13 cellular contexts compared by ENCODE assay signal in genomic region chr10:25522946-25523608, GRCh38.
DNase-seq lines count a peak whose midpoint lies in the region; ATAC-seq and TF ChIP-seq lines count a peak whose summit lies in the region.
"Had no signal": no experiment of that assay in that cellular context is flagged by ENCODE, and none has a peak within 500 bp of the region (broad histone marks: within the 10 kb centered on the region; RNA-seq: fewer than 3 reads in every experiment).

No MANE protein-coding gene starts in this region.

- DNase-seq in DMS 273 (lab: John Stamatoyannopoulos, UW; ENCODE audit: unreplicated experiment) (peak; percentile 0), DMS 273 treated with DMSO at 0.1 percent for 48 hours (lab: John Stamatoyannopoulos, UW) (no peak), OCI-M1 (lab: John Stamatoyannopoulos, UW) (peak; percentile 39), epithelial cell of esophagus (ENCODE audit: low read depth) (peak; percentile 70), renal cortical epithelial cell (ENCODE audit: low read depth) (peak; percentile 23), globus pallidus (ENCODE audit: low spot score) (no peak)
- DNase-seq in activated naive CD4-positive, alpha-beta T cell (lab: John Stamatoyannopoulos, UW): no peak
- DNase-seq: 8988T; NCI-H1048; NK-92 treated with Interleukin-12 subunit alpha and Interleukin-12 subunit beta, amount 100 ng/mL, for 24 hours; T1000 had no signal

- no peak for ATAC-seq in HG02981 (IDR thresholded peaks at IDR 0.05; ENCODE audit: unreplicated experiment)

- TF ChIP-seq CTCF in epithelial cell of esophagus (IDR thresholded peaks at IDR 0.05; ENCODE audit: insufficient read depth, low read depth, low read length, missing control alignments): peak; percentile 70

- H3K4me3 ChIP-seq in epithelial cell of esophagus (ENCODE audit: low read length): no peak overlapping the region
- H3K4me3 ChIP-seq: tibial nerve had no signal

Comparison
In these comparisons a context has a peak if more than half of its experiments do, and no peak if none do; other contexts are left out.
1. DNase-seq: peak in DMS 273 (single experiment), OCI-M1 (single experiment), epithelial cell of esophagus (single experiment) and renal cortical epithelial cell (single experiment); none in DMS 273 treated with DMSO at 0.1 percent for 48 hours (single experiment), globus pallidus (single experiment) and activated naive CD4-positive, alpha-beta T cell (0 of 4).